Comparison of ENCODE assay signal across 16 cellular contexts in genomic region chr4:171025776-171026175, GRCh38.
DNase-seq lines count a peak whose midpoint lies in the region; ATAC-seq and TF ChIP-seq lines count a peak whose summit lies in the region.
"Had no signal": no experiment of that assay in that cellular context is flagged by ENCODE, and none has a peak within 500 bp of the region (broad histone marks: within the 10 kb centered on the region; RNA-seq: fewer than 3 reads in every experiment).

No MANE protein-coding gene starts in this region.

- no peaks in the 10 kb centered on the region for H3F3A ChIP-seq in SU-DHL-6 (ENCODE audit: insufficient read depth)

- peak overlapping the region; percentile 33 for H3K4me2 ChIP-seq in SU-DHL-6 (ENCODE audit: low read depth, low read length, poor library complexity, severe bottlenecking)

- H3K9me3 ChIP-seq in SU-DHL-6 (ENCODE audit: insufficient read depth, low read length) (no peaks in the 10 kb centered on the region), left lung (no peaks in the 10 kb centered on the region)
- H3K9me3 ChIP-seq: gastrocnemius medialis had no signal

- ATAC-seq in left lung: no peak
- ATAC-seq in GM21447 (IDR thresholded peaks at IDR 0.05; ENCODE audit: unreplicated experiment): no peak
- ATAC-seq: activated T-cell treated with anti-CD3 and anti-CD28 coated beads, Interleukin-2, amount 50 U/mL, for 72 hours; gastrocnemius medialis; natural killer cell had no signal

- no peaks in the 10 kb centered on the region for H3K9me2 ChIP-seq in SU-DHL-6 (replicated peaks; ENCODE audit: insufficient read depth, low read length)

- H2AFZ ChIP-seq in SU-DHL-6 (ENCODE audit: low read depth, low read length, severe bottlenecking): no peak overlapping the region

- H4K20me1 ChIP-seq in SU-DHL-6 (ENCODE audit: low read depth, low read length): no peaks in the 10 kb centered on the region

- H3K27me3 ChIP-seq in SU-DHL-6 (ENCODE audit: low read length) (no peaks in the 10 kb centered on the region), left lung (no peaks in the 10 kb centered on the region)
- H3K27me3 ChIP-seq: gastrocnemius medialis had no signal

- TF ChIP-seq CTCF in NB4 (IDR thresholded peaks at IDR 0.05; ENCODE audit: low read depth, low read length): no peak
- TF ChIP-seq CTCF in SU-DHL-6 (IDR thresholded peaks at IDR 0.05; ENCODE audit: insufficient read depth, low read length, poor library complexity, severe bottlenecking): no peak
- TF ChIP-seq CTCF in retinal pigment epithelial cell (conservative IDR thresholded peaks at IDR 0.05; ENCODE audit: low read depth, low read length): no peak
- no peak for TF ChIP-seq CTCF in left lung (IDR thresholded peaks at IDR 0.05)

- no peak overlapping the region for H3K9ac ChIP-seq in SU-DHL-6 (ENCODE audit: low read length)

- no peaks in the 10 kb centered on the region for H3K36me3 ChIP-seq in SU-DHL-6 (ENCODE audit: low read length)
- no peaks in the 10 kb centered on the region for H3K36me3 ChIP-seq in left lung
- H3K36me3 ChIP-seq: gastrocnemius medialis had no signal

- intact Hi-C loops in left lung (cut with DNase I): no loop called here

- H3K27ac ChIP-seq in SU-DHL-6 (ENCODE audit: low read depth, low read length) (peak overlapping the region; percentile 9; the same call in 1 of the 2 replicates), left lung (no peak overlapping the region)
- H3K27ac ChIP-seq: 22Rv1, gastrocnemius medialis had no signal

- DNase-seq in NCI-H1417 (lab: John Stamatoyannopoulos, UW) (peak in 2 of 3 experiments; percentile 9 to 65), NCI-H1417 treated with DMSO at 0.1 percent for 48 hours (lab: John Stamatoyannopoulos, UW) (no peak), NB4 (ENCODE audit: low read depth) (peak; percentile 81), retinal pigment epithelial cell (ENCODE audit: low read depth) (peak; percentile 23), left lung (no peak), NCI-H2107 (lab: John Stamatoyannopoulos, UW) (no peak)
- DNase-seq: activated T-cell treated with anti-CD3 and anti-CD28 coated beads, Interleukin-2, amount 50 U/mL, for 72 hours; endodermal cell; gastrocnemius medialis; natural killer cell; NCI-H226; T-helper 9 cell had no signal

- TF ChIP-seq POLR2A in NB4 (IDR thresholded peaks at IDR 0.05; ENCODE audit: extremely low read depth, insufficient read length): no peak

- H3K79me2 ChIP-seq in SU-DHL-6 (ENCODE audit: insufficient read depth, low read length): no peaks in the 10 kb centered on the region

- no peak overlapping the region for H3K4me3 ChIP-seq in NB4 (ENCODE audit: low read depth, low read length)
- no peak overlapping the region for H3K4me3 ChIP-seq in SU-DHL-6 (ENCODE audit: insufficient read depth, low read length, poor library complexity, severe bottlenecking)
- no peak overlapping the region for H3K4me3 ChIP-seq in retinal pigment epithelial cell (ENCODE audit: low read length)
- H3K4me3 ChIP-seq in left lung: no peak overlapping the region
- H3K4me3 ChIP-seq: gastrocnemius medialis, lung had no signal

- H3K4me1 ChIP-seq in left lung: no peaks in the 10 kb centered on the region
- H3K4me1 ChIP-seq: gastrocnemius medialis had no signal

Comparison
In these comparisons a context has a peak if more than half of its experiments do, and no peak if none do; other contexts are left out.
1. DNase-seq: peak in NCI-H1417 (2 of 3), NB4 (single experiment) and retinal pigment epithelial cell (single experiment); none in NCI-H1417 treated with DMSO at 0.1 percent for 48 hours (single experiment), left lung (0 of 2) and NCI-H2107 (single experiment).